In genomic region chr6:165835410-165835851, GRCh38 we compare ENCODE assay signal across 24 cellular contexts.
DNase-seq lines count a peak whose midpoint lies in the region; ATAC-seq and TF ChIP-seq lines count a peak whose summit lies in the region.
"Had no signal": no experiment of that assay in that cellular context is flagged by ENCODE, and none has a peak within 500 bp of the region (broad histone marks: within the 10 kb centered on the region; RNA-seq: fewer than 3 reads in every experiment).

No MANE protein-coding gene starts in this region.

- TF ChIP-seq CTCF in MCF 10A (IDR thresholded peaks at IDR 0.05; ENCODE audit: unreplicated experiment), result no peak
- no peak for TF ChIP-seq CTCF in mammary epithelial cell (conservative IDR thresholded peaks at IDR 0.05 in 1 of 2, IDR thresholded peaks at IDR 0.05 in 1 of 2; ENCODE audit: extremely low read depth in 1 of 2, insufficient read depth in 1 of 2, low read depth in 1 of 2, low read length in 2 of 2)
- TF ChIP-seq CTCF in mucosa of descending colon (IDR thresholded peaks at IDR 0.05), result no peak
- TF ChIP-seq CTCF in thyroid gland (IDR thresholded peaks at IDR 0.05), result no peak
- no peak for TF ChIP-seq CTCF in Caco-2 (IDR thresholded peaks at IDR 0.05; ENCODE audit: insufficient read depth in 1 of 2, low read depth in 1 of 2, low read length in 1 of 2, severe bottlenecking in 1 of 2, unreplicated experiment in 1 of 2)

- CTCF ChIA-PET in MCF 10A (lab: Yijun Ruan, JAX) (interaction anchor here (1.0 kb wide), 1 partner anchor 199 kb away, joined by 3 read pairs; no protein-coding TSS in a partner anchor), mammary epithelial cell (lab: Charles Lee; ENCODE audit: low non-redundant PET) (no interaction called here), Caco-2 (lab: Charles Lee) (no interaction called here)

- no peak overlapping the region for H3K27ac Mint-ChIP-seq in MCF 10A (ENCODE audit: low read depth, unreplicated experiment)
- no peak overlapping the region for H3K27ac Mint-ChIP-seq in Caco-2 (ENCODE audit: unreplicated experiment)
- H3K27ac Mint-ChIP-seq: activated B cell treated with CpG ODN at 0.5 μM for 24 hours; activated naive CD8-positive, alpha-beta T cell treated with anti-CD3 and anti-CD28 coated beads for 36 hours; activated T-helper 2 cell treated with anti-CD3 and anti-CD28 coated beads, Interferon-gamma antibody, Interleukin-2, Interleukin-4, amounts not matched to agents 10 μg/mL and 5 μg/mL and 100 μg/mL, durations not matched to agents 14 hours and 24 hours and 36 hours; stimulated activated effector memory CD8-positive, alpha-beta T cell treated with anti-CD3 and anti-CD28 coated beads, Interleukin-12 subunit alpha, Interleukin-12 subunit beta, amount 100 ng/mL, for 72 hours had no signal

- no peaks in the 10 kb centered on the region for H3K36me3 ChIP-seq in mammary epithelial cell (ENCODE audit: insufficient read depth, low read length)
- no peaks in the 10 kb centered on the region for H3K36me3 ChIP-seq in mucosa of descending colon (ENCODE audit: low read depth)
- no peaks in the 10 kb centered on the region for H3K36me3 ChIP-seq in thyroid gland
- no peaks in the 10 kb centered on the region for H3K36me3 ChIP-seq in Caco-2 (ENCODE audit: control insufficient read depth, insufficient read depth, low read length)
- H3K36me3 ChIP-seq: spleen, tibial artery had no signal

- no peaks in the 10 kb centered on the region for H3K4me1 ChIP-seq in mammary epithelial cell (ENCODE audit: insufficient read depth, low read length)
- H3K4me1 ChIP-seq in mucosa of descending colon (ENCODE audit: low read depth), result peaks cover 3% of the 10 kb centered on the region
- peaks cover 7 to 15% of the 10 kb centered on the region in 2 donors for H3K4me1 ChIP-seq in thyroid gland
- no peaks in the 10 kb centered on the region for H3K4me1 ChIP-seq in Caco-2

- BruUV-seq in MCF 10A (replicated peaks; lab: Mats Ljungman, UMichigan) (no TSS peak), mammary epithelial cell (replicated peaks; lab: Mats Ljungman, UMichigan) (no TSS peak), Caco-2 (replicated peaks; lab: Mats Ljungman, UMichigan) (no TSS peak)

- no peak overlapping the region for H3K4me2 ChIP-seq in mammary epithelial cell (ENCODE audit: insufficient read depth, low read depth, low read length)

- H3K9ac ChIP-seq in mammary epithelial cell (ENCODE audit: insufficient read depth, low read length), result no peak overlapping the region

- peaks cover 15% of the 10 kb centered on the region for H3K27me3 Mint-ChIP-seq in MCF 10A (ENCODE audit: insufficient read depth, unreplicated experiment)
- peaks cover 6% of the 10 kb centered on the region for H3K27me3 Mint-ChIP-seq in Caco-2 (ENCODE audit: insufficient read depth, unreplicated experiment)

- DNase-seq in MCF 10A (ENCODE audit: unreplicated experiment) (peak; percentile 51), mammary epithelial cell (no peak), UCSD-AML1 (lab: John Stamatoyannopoulos, UW; ENCODE audit: unreplicated experiment) (peak; percentile 29), mucosa of descending colon (peak in 1 of 3 donors; percentile 35), thyroid gland (peak; percentile 8 to 9), Caco-2 (no peak), NCI-H187 treated with DMSO at 0.1 percent for 48 hours (lab: John Stamatoyannopoulos, UW) (no peak)
- DNase-seq: 8988T; activated B cell treated with CpG ODN at 0.5 μM for 24 hours; activated CD4-positive, alpha-beta T cell treated with anti-CD3 and anti-CD28 coated beads, Interleukin-2, amount 50 U/mL, for 4 hours; activated CD8-positive, alpha-beta memory T cell treated with anti-CD3 and anti-CD28 coated beads, Interleukin-2, amount 50 U/mL, for 48 hours; activated naive CD8-positive, alpha-beta T cell treated with anti-CD3 and anti-CD28 coated beads for 36 hours; cerebellar nuclear complex; dorsolateral prefrontal cortex; KG1; NCI-H187; NCI-H774; spleen; stimulated activated CD4-positive, alpha-beta T cell treated with anti-CD3 and anti-CD28 coated beads, Interleukin-2, amount 100 ng/mL, for 48 hours; T-helper 9 cell; tibial artery had no signal

- WGBS in mammary epithelial cell (ENCODE audit: low coverage, missing lambda C conversion rate), result 3% methylated on average over 10 of the region's 13 CpGs
- WGBS in thyroid gland, 2 donors, result 59 to 77% methylated on average over 6 to 10 of the region's 13 CpGs

- H3K4me1 Mint-ChIP-seq in MCF 10A (ENCODE audit: insufficient read depth, unreplicated experiment), result peaks cover 15% of the 10 kb centered on the region
- H3K4me1 Mint-ChIP-seq in Caco-2 (ENCODE audit: low read depth, unreplicated experiment), result no peaks in the 10 kb centered on the region

- TF ChIP-seq POLR2A in thyroid gland (IDR thresholded peaks at IDR 0.05), result no peak

- H3K4me3 Mint-ChIP-seq in MCF 10A (ENCODE audit: unreplicated experiment) (no peak overlapping the region), Caco-2 (ENCODE audit: unreplicated experiment) (no peak overlapping the region)
- H3K4me3 Mint-ChIP-seq: activated B cell treated with CpG ODN at 0.5 μM for 24 hours; activated naive CD8-positive, alpha-beta T cell treated with anti-CD3 and anti-CD28 coated beads for 36 hours; stimulated activated effector memory CD8-positive, alpha-beta T cell treated with anti-CD3 and anti-CD28 coated beads, Interleukin-12 subunit alpha, Interleukin-12 subunit beta, amount 100 ng/mL, for 72 hours had no signal

- H3K27ac ChIP-seq in mammary epithelial cell (ENCODE audit: insufficient read depth, low read depth, low read length) (no peak overlapping the region), thyroid gland (no peak overlapping the region)
- H3K27ac ChIP-seq: dorsolateral prefrontal cortex, spleen, tibial artery had no signal

- ATAC-seq in mucosa of descending colon (peak; percentile 12), HG02588 (IDR thresholded peaks at IDR 0.05; ENCODE audit: unreplicated experiment) (no peak)
- ATAC-seq: stimulated activated effector memory CD8-positive, alpha-beta T cell treated with anti-CD3 and anti-CD28 coated beads, Interleukin-12 subunit alpha, Interleukin-12 subunit beta, amount 100 ng/mL, for 72 hours had no signal

- no peaks in the 10 kb centered on the region for H3K79me2 ChIP-seq in mammary epithelial cell (ENCODE audit: insufficient read depth, low read length)

- H3K4me3 ChIP-seq in mammary epithelial cell (replicated peaks in 1 of 3; ENCODE audit: insufficient read depth in 1 of 3, low read depth in 2 of 3, low read length in 3 of 3), result no peak overlapping the region
- H3K4me3 ChIP-seq in mucosa of descending colon, result no peak overlapping the region
- H3K4me3 ChIP-seq in thyroid gland (replicated peaks in 1 of 3), result no peak overlapping the region
- H3K4me3 ChIP-seq in Caco-2 (ENCODE audit: low read depth, low read length), result no peak overlapping the region
- H3K4me3 ChIP-seq: dorsolateral prefrontal cortex, spleen, tibial artery had no signal

- dilution Hi-C loops in mammary epithelial cell (cut with HindIII; ENCODE audit: low sequenced_read_pairs), result no loop called here

- in situ Hi-C loops in mammary epithelial cell (cut with MboI; ENCODE audit: low sequenced_read_pairs in 2 of 2), result no loop called here

- H3K27me3 ChIP-seq in mammary epithelial cell (ENCODE audit: insufficient read depth, low read length) (no peaks in the 10 kb centered on the region), thyroid gland (no peaks in the 10 kb centered on the region), Caco-2 (replicated peaks; ENCODE audit: control insufficient read depth, insufficient read depth, low read length) (no peaks in the 10 kb centered on the region)

- intact Hi-C loops in MCF 10A (cut with micrococcal nuclease) (no loop called here), mammary epithelial cell (cut with micrococcal nuclease) (no loop called here), mucosa of descending colon (cut with DNase I, micrococcal nuclease) (no loop called here), thyroid gland (cut with DNase I) (no loop called here), Caco-2 (cut with micrococcal nuclease; ENCODE audit: unreplicated experiment) (no loop called here)

- peaks cover 28% of the 10 kb centered on the region for H3K9me3 ChIP-seq in mammary epithelial cell (replicated peaks; ENCODE audit: insufficient read depth, low read length)
- H3K9me3 ChIP-seq in mucosa of descending colon, result no peaks in the 10 kb centered on the region
- H3K9me3 ChIP-seq in thyroid gland, result no peaks in the 10 kb centered on the region
- H3K9me3 ChIP-seq in Caco-2, result no peaks in the 10 kb centered on the region
- H3K9me3 ChIP-seq: spleen, tibial artery had no signal

- no peaks in the 10 kb centered on the region for H3K36me3 Mint-ChIP-seq in MCF 10A (ENCODE audit: insufficient read depth, unreplicated experiment)
- H3K36me3 Mint-ChIP-seq in Caco-2 (ENCODE audit: insufficient read depth, unreplicated experiment), result no peaks in the 10 kb centered on the region
- H3K36me3 Mint-ChIP-seq: activated naive CD8-positive, alpha-beta T cell treated with anti-CD3 and anti-CD28 coated beads for 36 hours; stimulated activated effector memory CD8-positive, alpha-beta T cell treated with anti-CD3 and anti-CD28 coated beads, Interleukin-12 subunit alpha, Interleukin-12 subunit beta, amount 100 ng/mL, for 72 hours had no signal

- H4K20me1 ChIP-seq in mammary epithelial cell (ENCODE audit: insufficient read depth, low read length), result no peaks in the 10 kb centered on the region

- H3K9me3 Mint-ChIP-seq in MCF 10A (ENCODE audit: unreplicated experiment) (no peaks in the 10 kb centered on the region), Caco-2 (ENCODE audit: unreplicated experiment) (no peaks in the 10 kb centered on the region)
- H3K9me3 Mint-ChIP-seq: activated naive CD8-positive, alpha-beta T cell treated with anti-CD3 and anti-CD28 coated beads for 36 hours; activated T-helper 2 cell treated with anti-CD3 and anti-CD28 coated beads, Interferon-gamma antibody, Interleukin-2, Interleukin-4, amounts not matched to agents 10 μg/mL and 5 μg/mL and 100 μg/mL, durations not matched to agents 14 hours and 24 hours and 36 hours; stimulated activated effector memory CD8-positive, alpha-beta T cell treated with anti-CD3 and anti-CD28 coated beads, Interleukin-12 subunit alpha, Interleukin-12 subunit beta, amount 100 ng/mL, for 72 hours had no signal

- H2AFZ ChIP-seq in mammary epithelial cell (ENCODE audit: low read depth, low read length), result no peak overlapping the region

- POLR2A ChIA-PET in MCF 10A (lab: Yijun Ruan, JAX), result no interaction called here
- POLR2A ChIA-PET in Caco-2 (lab: Charles Lee), result no interaction called here

Comparison
In these comparisons a context has a peak if more than half of its experiments do, and no peak if none do; other contexts are left out.
1. DNase-seq: peak in MCF 10A (single experiment), UCSD-AML1 (single experiment) and thyroid gland (2 of 2); none in mammary epithelial cell (single experiment), Caco-2 (0 of 2) and NCI-H187 treated with DMSO at 0.1 percent for 48 hours (single experiment).